ENCODE assay signal across 24 cellular contexts in the genomic region with DNA sequence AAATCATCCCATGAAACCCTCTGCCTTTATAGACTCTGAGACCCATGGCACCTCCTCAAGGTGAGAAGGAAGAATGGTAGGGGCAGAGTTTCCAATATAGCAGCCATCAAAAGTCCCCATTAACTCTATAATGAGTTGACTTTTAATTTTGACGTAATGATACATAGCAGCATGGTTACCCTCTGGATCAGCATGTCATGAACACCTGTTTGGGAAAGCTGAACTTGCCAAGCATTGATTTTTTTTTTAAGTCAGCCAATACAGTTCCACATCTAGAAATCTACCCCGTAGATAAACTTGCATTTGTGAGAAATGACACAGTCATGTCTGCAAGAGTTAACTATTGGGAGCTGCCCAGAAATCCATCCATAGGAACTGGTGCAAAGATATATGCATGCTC.
"Had no signal": no experiment of that assay in that cellular context is flagged by ENCODE, and none has a peak within 500 bp of the region (broad histone marks: within the 10 kb centered on the region; RNA-seq: fewer than 3 reads in every experiment).

No MANE protein-coding gene starts in this region.

- H3K4me3 ChIP-seq: hepatocyte, left lung, left ventricle myocardium inferior, lower lobe of right lung, lung, mucosa of descending colon had no signal

- FAIRE-seq: islet of Langerhans, keratinocyte, kidney had no signal

- H3K27me3 ChIP-seq: hepatocyte, left lung had no signal

- ATAC-seq: left cardiac atrium; left colon; left lobe of liver; left lung; left ventricle myocardium superior; lower lobe of right lung; mucosa of descending colon; naive thymus-derived CD4-positive, alpha-beta T cell had no signal

- H3K4me2 ChIP-seq: hepatocyte had no signal

- H3K27ac ChIP-seq: hepatocyte, left lung, left ventricle myocardium inferior, lower lobe of right lung had no signal

- DNase-seq: hippocampal formation; hypothalamus; immature natural killer cell; islet precursor cell; kidney; kidney glomerular epithelial cell; left cardiac atrium; left colon; left lung; left ventricle myocardium inferior; left ventricle myocardium superior; lower lobe of right lung; mammary epithelial cell; mesenchymal stem cell; mesendoderm; midbrain; mucosa of descending colon; naive B cell; naive thymus-derived CD4-positive, alpha-beta T cell had no signal

- H3K4me1 ChIP-seq: left lung, left ventricle myocardium inferior, lower lobe of right lung had no signal

- H3K9me3 ChIP-seq: left lung, left ventricle myocardium inferior, lower lobe of right lung, mucosa of descending colon had no signal

- H3K36me3 ChIP-seq: left lung, left ventricle myocardium inferior, lower lobe of right lung had no signal
